In genomic region chr2:73993799-73994543, GRCh38 we compare ENCODE assay signal across 16 cellular contexts. TPM values are rescaled to one million over a fixed set of nuclear protein-coding genes. Genes with fewer than 3 reads are reported as not detected.
DNase-seq lines count a peak whose midpoint lies in the region; ATAC-seq and TF ChIP-seq lines count a peak whose summit lies in the region.
"Had no signal": no experiment of that assay in that cellular context is flagged by ENCODE, and none has a peak within 500 bp of the region (broad histone marks: within the 10 kb centered on the region; RNA-seq: fewer than 3 reads in every experiment).

No MANE protein-coding gene starts in this region.

- H3K9me2 ChIP-seq in HCT116 (ENCODE audit: insufficient read depth) = no peaks in the 10 kb centered on the region

- RAD21 ChIA-PET in HCT116 (lab: Charles Lee; ENCODE audit: low non-redundant PET in 1 of 2, low total read pairs in 2 of 2, uncharacterized antibody in 2 of 2, unreplicated experiment in 2 of 2) = no interaction called here

- BruUV-seq in HCT116 (replicated peaks; lab: Mats Ljungman, UMichigan) = no TSS peak

- ATAC-seq in activated CD8-positive, alpha-beta T cell treated with anti-CD3 and anti-CD28 coated beads for 36 hours = peak; percentile 43
- no peak for ATAC-seq in activated CD8-positive, alpha-beta T cell treated with anti-CD3 and anti-CD28 coated beads, Interleukin-2, amount 10 ng/mL, durations not matched to agents 7 days and 5 days
- ATAC-seq in HCT116 (no peak), GM21447 (IDR thresholded peaks at IDR 0.05; ENCODE audit: unreplicated experiment) (no peak)

- H3K4me1 ChIP-seq in HCT116 (ENCODE audit: control insufficient read depth in 1 of 2, insufficient read depth in 2 of 2, low read length in 2 of 2) = peaks cover 7 to 51% of the 10 kb centered on the region in 2 experiments; a peak in 3 of 4 replicates
- H3K4me1 ChIP-seq: neural progenitor cell, tibial artery had no signal

- H3K36me3 Mint-ChIP-seq in activated CD8-positive, alpha-beta T cell treated with anti-CD3 and anti-CD28 coated beads for 36 hours (ENCODE audit: low read depth) = peaks cover 57% of the 10 kb centered on the region
- peaks cover 49% of the 10 kb centered on the region for H3K36me3 Mint-ChIP-seq in activated CD8-positive, alpha-beta T cell treated with anti-CD3 and anti-CD28 coated beads, Interleukin-2, amount 10 ng/mL, durations not matched to agents 7 days and 5 days (ENCODE audit: low read depth)
- H3K36me3 Mint-ChIP-seq in brain (peaks cover 30% of the 10 kb centered on the region), progenitor cell of endocrine pancreas (ENCODE audit: insufficient read depth) (peaks cover 16% of the 10 kb centered on the region)

- no peaks in the 10 kb centered on the region for H3K27me3 ChIP-seq in HCT116 (ENCODE audit: insufficient read depth, low read length)
- H3K27me3 ChIP-seq: neural progenitor cell, tibial artery had no signal

- no peak for TF ChIP-seq RAD21 in HCT116 (IDR thresholded peaks at IDR 0.05; ENCODE audit: low read depth)

- intact Hi-C loops in activated CD8-positive, alpha-beta T cell treated with anti-CD3 and anti-CD28 coated beads for 36 hours (cut with micrococcal nuclease) = no loop called here
- intact Hi-C loops in HCT116 (cut with micrococcal nuclease) = no loop called here

- no peak overlapping the region for H3K4me3 Mint-ChIP-seq in activated CD8-positive, alpha-beta T cell treated with anti-CD3 and anti-CD28 coated beads for 36 hours
- H3K4me3 Mint-ChIP-seq in activated CD8-positive, alpha-beta T cell treated with anti-CD3 and anti-CD28 coated beads, Interleukin-2, amount 10 ng/mL, durations not matched to agents 7 days and 5 days = no peak overlapping the region
- peak overlapping the region in 1 of 5 experiments; percentile 24 for H3K4me3 Mint-ChIP-seq in brain
- no peak overlapping the region for H3K4me3 Mint-ChIP-seq in progenitor cell of endocrine pancreas (ENCODE audit: low read depth)
- H3K4me3 Mint-ChIP-seq: neural progenitor cell had no signal

- H3K9me3 Mint-ChIP-seq in activated CD8-positive, alpha-beta T cell treated with anti-CD3 and anti-CD28 coated beads for 36 hours = peaks cover 4% of the 10 kb centered on the region
- peaks cover 9% of the 10 kb centered on the region for H3K9me3 Mint-ChIP-seq in activated CD8-positive, alpha-beta T cell treated with anti-CD3 and anti-CD28 coated beads, Interleukin-2, amount 10 ng/mL, durations not matched to agents 7 days and 5 days (ENCODE audit: insufficient read depth)
- H3K9me3 Mint-ChIP-seq in brain (no peaks in the 10 kb centered on the region), progenitor cell of endocrine pancreas (ENCODE audit: low read depth) (no peaks in the 10 kb centered on the region)
- H3K9me3 Mint-ChIP-seq: neural progenitor cell had no signal

- peak; percentile 47 for DNase-seq in activated CD8-positive, alpha-beta T cell treated with anti-CD3 and anti-CD28 coated beads for 36 hours
- DNase-seq in activated CD8-positive, alpha-beta T cell treated with anti-CD3 and anti-CD28 coated beads, Interleukin-2, amount 10 ng/mL, durations not matched to agents 7 days and 5 days = no peak
- DNase-seq in HCT116 (ENCODE audit: low read depth, low spot score) (no peak), progenitor cell of endocrine pancreas (ENCODE audit: low spot score, unreplicated experiment) (no peak), NCI-H510A treated with DMSO at 0.1 percent for 48 hours (lab: John Stamatoyannopoulos, UW) (no peak), GM20000 (ENCODE audit: low spot score) (no peak)
- DNase-seq: ACHN, DMS153, left cardiac atrium, NCI-H1436, NCI-H524 treated with DMSO at 0.1 percent for 48 hours, T-helper 9 cell had no signal

- H4K20me1 ChIP-seq in HCT116 (ENCODE audit: insufficient read depth) = no peaks in the 10 kb centered on the region; the same call in 1 of the 2 replicates

- CTCF ChIA-PET in activated CD8-positive, alpha-beta T cell treated with anti-CD3 and anti-CD28 coated beads for 36 hours (lab: Charles Lee) = interaction anchor here (1.1 to 2.5 kb wide), 3 partner anchors 13 to 167 kb away, joined by 3 to 10 read pairs (median 3); no protein-coding TSS in a partner anchor
- CTCF ChIA-PET in activated CD8-positive, alpha-beta T cell treated with anti-CD3 and anti-CD28 coated beads, Interleukin-2, amount 10 ng/mL, durations not matched to agents 7 days and 5 days (lab: Charles Lee) = interaction anchor here (1.3 kb wide), 1 partner anchor 166 kb away, joined by 3 read pairs; no protein-coding TSS in a partner anchor
- CTCF ChIA-PET in HCT116 (lab: Charles Lee) = interaction anchor here (0.7 kb wide), 1 partner anchor 51 kb away, joined by 3 read pairs; no protein-coding TSS in a partner anchor

- no peak overlapping the region for H3K27ac ChIP-seq in HCT116 (ENCODE audit: low read depth, low read length)
- H3K27ac ChIP-seq: neural progenitor cell, tibial artery had no signal

- no peaks in the 10 kb centered on the region for H3K9me3 ChIP-seq in HCT116 (ENCODE audit: control insufficient read depth in 1 of 2, insufficient read depth in 1 of 2, low read depth in 1 of 2, low read length in 2 of 2)
- H3K9me3 ChIP-seq: tibial artery had no signal

- H2AFZ ChIP-seq in HCT116 (ENCODE audit: low read depth, low read length, poor library complexity, severe bottlenecking) = no peak overlapping the region
- H2AFZ ChIP-seq: neural progenitor cell had no signal

- peaks cover 73% of the 10 kb centered on the region for H3K4me1 Mint-ChIP-seq in activated CD8-positive, alpha-beta T cell treated with anti-CD3 and anti-CD28 coated beads for 36 hours (ENCODE audit: low read depth)
- peaks cover 58% of the 10 kb centered on the region for H3K4me1 Mint-ChIP-seq in activated CD8-positive, alpha-beta T cell treated with anti-CD3 and anti-CD28 coated beads, Interleukin-2, amount 10 ng/mL, durations not matched to agents 7 days and 5 days (ENCODE audit: low read depth)
- H3K4me1 Mint-ChIP-seq in brain = peaks cover 70% of the 10 kb centered on the region
- H3K4me1 Mint-ChIP-seq in progenitor cell of endocrine pancreas (ENCODE audit: low read depth) = peaks cover 24% of the 10 kb centered on the region

- no peak overlapping the region for H3K4me3 ChIP-seq in HCT116 (replicated peaks in 1 of 2; ENCODE audit: low read depth in 1 of 2, low read length in 2 of 2)
- H3K4me3 ChIP-seq: neural progenitor cell, tibial artery had no signal

- H3K79me2 ChIP-seq in HCT116 (ENCODE audit: insufficient read depth, low read length) = peaks cover 99% of the 10 kb centered on the region

- H3K4me2 ChIP-seq in HCT116 (ENCODE audit: low read length) = peak overlapping the region; percentile 52
- H3K4me2 ChIP-seq: neural progenitor cell had no signal

- H3K27me3 Mint-ChIP-seq in activated CD8-positive, alpha-beta T cell treated with anti-CD3 and anti-CD28 coated beads for 36 hours = no peaks in the 10 kb centered on the region
- no peaks in the 10 kb centered on the region for H3K27me3 Mint-ChIP-seq in activated CD8-positive, alpha-beta T cell treated with anti-CD3 and anti-CD28 coated beads, Interleukin-2, amount 10 ng/mL, durations not matched to agents 7 days and 5 days (ENCODE audit: low read depth)
- H3K27me3 Mint-ChIP-seq in brain (no peaks in the 10 kb centered on the region), progenitor cell of endocrine pancreas (no peaks in the 10 kb centered on the region)

- peak overlapping the region; percentile 59 for H3K27ac Mint-ChIP-seq in activated CD8-positive, alpha-beta T cell treated with anti-CD3 and anti-CD28 coated beads for 36 hours
- H3K27ac Mint-ChIP-seq in activated CD8-positive, alpha-beta T cell treated with anti-CD3 and anti-CD28 coated beads, Interleukin-2, amount 10 ng/mL, durations not matched to agents 7 days and 5 days = no peak overlapping the region
- peak overlapping the region in 3 of 5 experiments; percentile 10 to 45 (median 27) for H3K27ac Mint-ChIP-seq in brain
- H3K27ac Mint-ChIP-seq in progenitor cell of endocrine pancreas = peak overlapping the region; percentile 66
- H3K27ac Mint-ChIP-seq: neural progenitor cell had no signal

- TF ChIP-seq POLR2A in HCT116 (IDR thresholded peaks at IDR 0.05; ENCODE audit: borderline replicate concordance, extremely low read depth, insufficient read depth, insufficient read length) = no peak

- POLR2A ChIA-PET in activated CD8-positive, alpha-beta T cell treated with anti-CD3 and anti-CD28 coated beads for 36 hours (lab: Charles Lee) = no interaction called here
- POLR2A ChIA-PET in activated CD8-positive, alpha-beta T cell treated with anti-CD3 and anti-CD28 coated beads, Interleukin-2, amount 10 ng/mL, durations not matched to agents 7 days and 5 days (lab: Charles Lee) = no interaction called here
- POLR2A ChIA-PET in HCT116 (lab: Charles Lee) = no interaction called here

- no peak for TF ChIP-seq CTCF in activated CD8-positive, alpha-beta T cell treated with anti-CD3 and anti-CD28 coated beads for 36 hours (IDR thresholded peaks at IDR 0.05)
- TF ChIP-seq CTCF in HCT116 (IDR thresholded peaks at IDR 0.05 in 2 of 3, conservative IDR thresholded peaks at IDR 0.05 in 1 of 3; ENCODE audit: borderline replicate concordance in 1 of 3, insufficient read depth in 1 of 3, low read depth in 2 of 3, low read length in 2 of 3) (no peak), brain (conservative IDR thresholded peaks at IDR 0.05) (no peak), progenitor cell of endocrine pancreas (IDR thresholded peaks at IDR 0.05; ENCODE audit: unreplicated experiment) (no peak), GM20000 (IDR thresholded peaks at IDR 0.05; ENCODE audit: extremely low read depth, missing control alignments) (no peak)

- H3K9ac ChIP-seq in HCT116 (ENCODE audit: low read length) = no peak overlapping the region
- H3K9ac ChIP-seq: neural progenitor cell had no signal

- H3K36me3 ChIP-seq in HCT116 (ENCODE audit: control insufficient read depth in 1 of 2, insufficient read depth in 2 of 2, low read length in 2 of 2) = peaks cover 4 to 20% of the 10 kb centered on the region in 2 experiments; a peak in 2 of 4 replicates
- H3K36me3 ChIP-seq: neural progenitor cell, tibial artery had no signal

TF ChIP-seq in HCT116, 20 proteins besides CTCF, POLR2A, EP300 and RAD21 (continues in another document):
- TF ChIP-seq ELF1 (IDR thresholded peaks at IDR 0.05; ENCODE audit: borderline replicate concordance, low read depth) (no peak), MAX (IDR thresholded peaks at IDR 0.05) (peak; percentile 16; the same call in 1 of the 2 replicates), SRF (IDR thresholded peaks at IDR 0.05; ENCODE audit: low read depth) (no peak), SP1 (IDR thresholded peaks at IDR 0.05; ENCODE audit: low read depth) (no peak), EZH2 (IDR thresholded peaks at IDR 0.05) (no peak)

RNA-seq across cellular contexts. Expression of gene TET3, which starts 9.3 kb away (rescaled TPM):
- 10 to 100 TPM; 15.5 to 16.4 TPM for total RNA-seq in activated CD8-positive, alpha-beta T cell treated with anti-CD3 and anti-CD28 coated beads for 36 hours
- 10 to 100 TPM; 20.4 to 20.9 TPM for total RNA-seq in activated CD8-positive, alpha-beta T cell treated with anti-CD3 and anti-CD28 coated beads, Interleukin-2, amount 10 ng/mL, durations not matched to agents 7 days and 5 days
- 15.4 TPM for total RNA-seq in HCT116 (2021; ENCODE audit: unreplicated experiment)
- 4.0 and 4.1 TPM in 2 replicates for polyA plus RNA-seq in HCT116 (2012)
- 9.4 TPM for polyA plus RNA-seq in brain (ENCODE audit: insufficient read depth, low read depth, low replicate concordance)
- total RNA-seq in progenitor cell of endocrine pancreas = 38.2 and 40.7 TPM in 2 replicates
